Comparison of ENCODE assay signal across 22 cellular contexts in the genomic region with DNA sequence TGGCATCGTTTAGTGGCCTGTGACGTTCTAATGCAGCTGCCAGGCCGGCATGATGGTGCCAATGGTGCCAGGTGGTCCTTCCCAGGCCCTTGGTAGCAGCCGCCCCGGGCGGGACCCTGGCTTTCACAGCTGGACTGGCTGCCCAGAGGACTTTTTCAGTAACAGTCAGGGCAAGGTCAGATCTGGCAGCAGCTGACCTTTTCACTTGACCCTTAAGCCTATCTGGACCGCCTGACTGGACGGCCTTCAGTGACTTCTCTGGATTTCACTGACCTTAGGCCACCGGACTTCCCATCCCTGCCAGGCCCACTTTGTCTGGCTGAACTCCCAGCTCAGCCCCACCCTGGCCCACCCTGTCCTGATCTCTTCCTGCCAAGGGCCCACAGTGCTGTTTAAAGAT. TPM values are rescaled to one million over a fixed set of nuclear protein-coding genes. Genes with fewer than 3 reads are reported as not detected.
DNase-seq lines count a peak whose midpoint lies in the region; ATAC-seq, FAIRE-seq and TF ChIP-seq lines count a peak whose summit lies in the region.
"Had no signal": no experiment of that assay in that cellular context is flagged by ENCODE, and none has a peak within 500 bp of the region (broad histone marks: within the 10 kb centered on the region; RNA-seq: fewer than 3 reads in every experiment).

No MANE protein-coding gene starts in this region.

- no peak overlapping the region for H3K4me3 Mint-ChIP-seq in CD4-positive, alpha-beta T cell
- H3K4me3 Mint-ChIP-seq: activated CD8-positive, alpha-beta T cell treated with anti-CD3 and anti-CD28 coated beads, Interleukin-2, amount 10 ng/mL, durations not matched to agents 7 days and 5 days; immature natural killer cell had no signal

- peaks cover 98% of the 10 kb centered on the region for H3K36me3 Mint-ChIP-seq in CD4-positive, alpha-beta T cell (ENCODE audit: low read depth)

- H3K4me1 Mint-ChIP-seq in CD4-positive, alpha-beta T cell (ENCODE audit: low read depth): peaks cover 95% of the 10 kb centered on the region

- CTCF ChIA-PET in CD4-positive, alpha-beta T cell (lab: Charles Lee): interaction anchor here (2.3 kb wide), 1 partner anchor 16 kb away, joined by 12 read pairs; the partner anchor contains the start of gene TRIB2

- intact Hi-C loops in CD4-positive, alpha-beta T cell (cut with DNase I, micrococcal nuclease): no loop called here
- intact Hi-C loops in left lung (cut with DNase I): no loop called here
- intact Hi-C loops in stomach (cut with DNase I; ENCODE audit: low total_unique reads): loop anchor here (10.0 kb wide), 3 partner anchors 192 to 868 kb away; no protein-coding TSS in a partner anchor

- no peak for TF ChIP-seq EP300 in stomach (IDR thresholded peaks at IDR 0.05)

- no peaks in the 10 kb centered on the region for H3K9me3 ChIP-seq in CD4-positive, alpha-beta T cell (ENCODE audit: control insufficient read depth, low read length)
- no peaks in the 10 kb centered on the region for H3K9me3 ChIP-seq in left lung
- no peaks in the 10 kb centered on the region for H3K9me3 ChIP-seq in stomach
- H3K9me3 ChIP-seq: Peyer's patch had no signal

- POLR2A ChIA-PET in CD4-positive, alpha-beta T cell (lab: Charles Lee): interaction anchor here (1.2 to 1.3 kb wide), 2 partner anchors 15 to 17 kb away, joined by 3 to 4 read pairs; no protein-coding TSS in a partner anchor

- no peak for TF ChIP-seq CTCF in CD4-positive, alpha-beta T cell (IDR thresholded peaks at IDR 0.05)
- TF ChIP-seq CTCF in bronchial epithelial cell (IDR thresholded peaks at IDR 0.05; ENCODE audit: insufficient read depth, low read length, severe bottlenecking) (no peak), left lung (IDR thresholded peaks at IDR 0.05) (no peak), stomach (IDR thresholded peaks at IDR 0.05) (no peak)

- H3K36me3 ChIP-seq in bronchial epithelial cell (ENCODE audit: control insufficient read depth, insufficient read depth, low read length) (peaks cover 1% of the 10 kb centered on the region), left lung (peaks cover 0 to 33% of the 10 kb centered on the region in 2 donors), stomach (peaks cover 19 to 83% (median 69%) of the 10 kb centered on the region in 4 donors)

- H3K9me3 Mint-ChIP-seq in CD4-positive, alpha-beta T cell: no peaks in the 10 kb centered on the region
- H3K9me3 Mint-ChIP-seq: activated T-helper 2 cell treated with anti-CD3 and anti-CD28 coated beads, Interferon-gamma antibody, Interleukin-2, Interleukin-4, amounts not matched to agents 10 μg/mL and 5 μg/mL and 100 μg/mL, durations not matched to agents 14 hours and 24 hours and 36 hours; IgD-negative memory B cell; immature natural killer cell had no signal

- no peak for ATAC-seq in CD4-positive, alpha-beta T cell (ENCODE audit: poor library complexity)
- ATAC-seq in left lung: peak; percentile 31
- ATAC-seq: activated CD8-positive, alpha-beta T cell treated with anti-CD3 and anti-CD28 coated beads, Interleukin-2, amount 10 ng/mL, durations not matched to agents 7 days and 5 days had no signal

- H3K27me3 ChIP-seq in CD4-positive, alpha-beta T cell (ENCODE audit: control insufficient read depth, insufficient read depth, low read length): no peaks in the 10 kb centered on the region
- no peaks in the 10 kb centered on the region for H3K27me3 ChIP-seq in bronchial epithelial cell (ENCODE audit: control insufficient read depth, insufficient read depth, low read length)
- H3K27me3 ChIP-seq in left lung: no peaks in the 10 kb centered on the region
- H3K27me3 ChIP-seq in stomach: no peaks in the 10 kb centered on the region
- H3K27me3 ChIP-seq: Peyer's patch had no signal

- FAIRE-seq in bronchial epithelial cell (lab: Jason Lieb, UNC): peak; percentile 7
- FAIRE-seq: GM12892 had no signal

- WGBS in stomach, 5 donors: 30 to 64% (median 51%) methylated on average over 3 to 9 of the region's 9 CpGs

- peaks cover 0 to 46% of the 10 kb centered on the region in 2 donors for H3K4me1 ChIP-seq in left lung
- H3K4me1 ChIP-seq in stomach: peaks cover 47 to 86% (median 65%) of the 10 kb centered on the region in 4 donors

- no peaks in the 10 kb centered on the region for H3K27me3 Mint-ChIP-seq in CD4-positive, alpha-beta T cell
- H3K27me3 Mint-ChIP-seq: IgD-negative memory B cell had no signal

- DNase-seq in CD4-positive, alpha-beta T cell: no peak
- DNase-seq in bronchial epithelial cell (ENCODE audit: low read depth) (no peak), left lung (peak in 1 of 2 donors; percentile 77), stomach (no peak), retina (no peak), NCI-H2227 (lab: John Stamatoyannopoulos, UW; ENCODE audit: unreplicated experiment) (no peak), NOMO-1 treated with DMSO at 0.1 percent for 48 hours (lab: John Stamatoyannopoulos, UW; ENCODE audit: unreplicated experiment) (no peak), DMS79 treated with DMSO at 0.1 percent for 48 hours (lab: John Stamatoyannopoulos, UW) (no peak)
- DNase-seq: activated CD8-positive, alpha-beta T cell treated with anti-CD3 and anti-CD28 coated beads, Interleukin-2, amount 10 ng/mL, durations not matched to agents 7 days and 5 days; Calu3; cortex of kidney; GDM1; immature natural killer cell; NCI-H774; occipital lobe; Peyer's patch; stimulated activated CD4-positive, alpha-beta T cell treated with anti-CD3 and anti-CD28 coated beads, Interleukin-4, amount 100 ng/mL, for 4 hours had no signal

- H3K27ac Mint-ChIP-seq in CD4-positive, alpha-beta T cell: peak overlapping the region; percentile 81
- H3K27ac Mint-ChIP-seq: activated CD8-positive, alpha-beta T cell treated with anti-CD3 and anti-CD28 coated beads, Interleukin-2, amount 10 ng/mL, durations not matched to agents 7 days and 5 days; activated T-helper 2 cell treated with anti-CD3 and anti-CD28 coated beads, Interferon-gamma antibody, Interleukin-2, Interleukin-4, amounts not matched to agents 10 μg/mL and 5 μg/mL and 100 μg/mL, durations not matched to agents 14 hours and 24 hours and 36 hours had no signal

- H3K27ac ChIP-seq in CD4-positive, alpha-beta T cell (ENCODE audit: low read depth, low read length): no peak overlapping the region
- peak overlapping the region; percentile 9 to 11 for H3K27ac ChIP-seq in left lung
- H3K27ac ChIP-seq in stomach: peak overlapping the region in 4 of 5 donors; percentile 58 to 72 (median 70)
- H3K27ac ChIP-seq: VCaP had no signal

- H3K4me3 ChIP-seq in bronchial epithelial cell (ENCODE audit: low read depth, low read length) (no peak overlapping the region), left lung (no peak overlapping the region), stomach (no peak overlapping the region)
- H3K4me3 ChIP-seq: Peyer's patch, skin epidermis had no signal

- TF ChIP-seq POLR2A in stomach (IDR thresholded peaks at IDR 0.05): no peak

RNA-seq across cellular contexts. Expression of gene TRIB2, which starts 15.9 kb away (rescaled TPM):
- total RNA-seq in CD4-positive, alpha-beta T cell: 100 to 1,000 TPM in 1 of 2 experiments, 10 to 100 TPM in 1; 91.3 to 102 TPM
- total RNA-seq in bronchial epithelial cell (6.5 and 7.6 TPM in 2 replicates), left lung (10 to 100 TPM; 36.4 to 39.7 TPM), stomach (100 to 1,000 TPM in 2 of 5 donors, 10 to 100 TPM in 2, 1 to 10 TPM in 1; 6.4 to 226 (median 91.0) TPM)
- 10 to 100 TPM; 26.4 to 33.6 (median 29.8) TPM for polyA plus RNA-seq in stomach
